24 cellular contexts compared by ENCODE assay signal in the genomic region with DNA sequence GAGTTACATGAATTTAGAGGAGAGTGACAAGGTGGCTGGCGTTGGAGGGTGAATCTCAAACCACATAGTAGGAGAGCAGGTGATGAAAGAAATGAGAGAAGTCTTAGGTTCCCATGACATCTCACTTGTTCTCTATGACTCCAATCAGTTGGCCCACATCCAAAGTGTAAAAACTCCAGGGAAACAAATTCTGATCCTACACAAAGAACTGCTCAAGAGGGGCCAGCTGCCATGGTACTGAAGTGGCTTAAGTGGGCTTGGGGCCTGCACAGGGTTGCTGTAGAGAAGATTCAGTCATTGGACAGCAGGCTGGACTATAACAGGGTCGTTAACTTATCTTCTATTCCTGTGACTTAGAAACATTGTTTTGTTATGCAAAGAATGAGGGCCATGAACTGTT.
"Had no signal": no experiment of that assay in that cellular context is flagged by ENCODE, and none has a peak within 500 bp of the region (broad histone marks: within the 10 kb centered on the region; RNA-seq: fewer than 3 reads in every experiment).

No MANE protein-coding gene starts in this region.

- ATAC-seq: activated CD4-positive, CD25-positive, alpha-beta regulatory T cell treated with anti-CD3 and anti-CD28 coated beads, Interleukin-2, amount 50 U/mL, for 24 hours; effector memory CD8-positive, alpha-beta T cell; left cardiac atrium; psoas muscle; stimulated activated effector memory CD8-positive, alpha-beta T cell treated with anti-CD3 and anti-CD28 coated beads, Interleukin-12 subunit alpha, Interleukin-12 subunit beta, amount 100 ng/mL, for 72 hours had no signal

- DNase-seq: activated CD4-positive, alpha-beta T cell treated with anti-CD3 and anti-CD28 coated beads for 48 hours; activated CD4-positive, alpha-beta T cell treated with anti-CD3 and anti-CD28 coated beads, Interleukin-2, amount 50 U/mL, for 48 hours; activated CD8-positive, alpha-beta memory T cell treated with anti-CD3 and anti-CD28 coated beads for 24 hours; activated gamma-delta T cell; activated naive CD4-positive, alpha-beta T cell treated with anti-CD3 and anti-CD28 coated beads, Interleukin-2, amount 10 ng/mL, durations not matched to agents 7 days and 5 days; activated naive CD8-positive, alpha-beta T cell treated with anti-CD3 and anti-CD28 coated beads, Interleukin-2, amount 10 ng/mL, durations not matched to agents 7 days and 5 days; activated T-cell treated with anti-CD3 and anti-CD28 coated beads, Interleukin-2, amount 50 U/mL, for 1 hour; cortex of kidney; effector memory CD8-positive, alpha-beta T cell; foreskin fibroblast; head of caudate nucleus; hippocampal formation; left cardiac atrium; mammary epithelial cell; nephron progenitor cell; psoas muscle; sigmoid colon; small intestine; stimulated activated CD4-positive, alpha-beta T cell treated with anti-CD3 and anti-CD28 coated beads, Interleukin-4, amount 100 ng/mL, for 24 hours; T-helper 9 cell; trophoblast cell; WERI-Rb-1 had no signal
